ENCODE assay signal across 19 cellular contexts in genomic region chr7:999921-1000593, GRCh38. TPM values are rescaled to one million over a fixed set of nuclear protein-coding genes. Genes with fewer than 3 reads are reported as not detected.
DNase-seq lines count a peak whose midpoint lies in the region; ATAC-seq, FAIRE-seq and TF ChIP-seq lines count a peak whose summit lies in the region.
"Had no signal": no experiment of that assay in that cellular context is flagged by ENCODE, and none has a peak within 500 bp of the region (broad histone marks: within the 10 kb centered on the region; RNA-seq: fewer than 3 reads in every experiment).

No MANE protein-coding gene starts in this region.

- H3K27ac ChIP-seq in GM23338 (ENCODE audit: low read depth) (no peak overlapping the region; the same call in 1 of the 2 replicates), RWPE1 (peak overlapping the region; percentile 48), foreskin keratinocyte (no peak overlapping the region)
- H3K27ac ChIP-seq: adrenal gland, C4-2B had no signal

- no peaks in the 10 kb centered on the region; the same call in 2 of the 3 replicates for H3K36me3 Mint-ChIP-seq in GM23338 (ENCODE audit: low read depth)

- H3K27me3 Mint-ChIP-seq in GM23338 (ENCODE audit: insufficient read depth, low read depth, poor library complexity) = peaks cover 9% of the 10 kb centered on the region
- H3K27me3 Mint-ChIP-seq: activated T-helper 17 cell treated with anti-CD3 and anti-CD28 coated beads, Interleukin-2, amount 50 U/mL, for 72 hours had no signal

- H3K27me3 ChIP-seq in GM23338 (ENCODE audit: insufficient read depth) (no peaks in the 10 kb centered on the region), foreskin keratinocyte (no peaks in the 10 kb centered on the region)
- H3K27me3 ChIP-seq: adrenal gland had no signal

- CTCF ChIA-PET in RWPE1 (lab: Yijun Ruan, JAX) = no interaction called here

- H3K4me2 ChIP-seq in GM23338 = no peak overlapping the region

- TF ChIP-seq POLR2A in GM12891 (IDR thresholded peaks at IDR 0.05; ENCODE audit: low read depth, low read length) = no peak

- peak; percentile 84 for FAIRE-seq in GM12891 (lab: Jason Lieb, UNC)

- H4K20me1 ChIP-seq in GM23338 (replicated peaks; ENCODE audit: insufficient read depth) = no peaks in the 10 kb centered on the region

- H3K4me1 ChIP-seq in GM23338 (ENCODE audit: insufficient read depth) = no peaks in the 10 kb centered on the region
- no peaks in the 10 kb centered on the region for H3K4me1 ChIP-seq in foreskin keratinocyte

- H3K36me3 ChIP-seq in GM23338 (ENCODE audit: insufficient read depth) = no peaks in the 10 kb centered on the region

- no peak overlapping the region for H2AFZ ChIP-seq in GM23338

- no peaks in the 10 kb centered on the region for H3F3A ChIP-seq in GM23338 (replicated peaks; ENCODE audit: low read depth)

- DNase-seq in GM12891 (ENCODE audit: insufficient read length, low spot score) (no peak), GM23338 (ENCODE audit: low spot score) (no peak), RWPE1 (ENCODE audit: low spot score) (no peak), omental fat pad (ENCODE audit: low spot score) (no peak), DMS53 treated with DMSO at 0.1 percent for 48 hours (lab: John Stamatoyannopoulos, UW; ENCODE audit: unreplicated experiment) (no peak), foreskin keratinocyte (no peak)
- DNase-seq: adrenal gland, DMS153, H9, left colon, mucosa of descending colon, NCI-H1092, NCI-H82, SW 1271 had no signal

- peak; percentile 8; the same call in 1 of the 3 replicates for ATAC-seq in GM23338
- peak; percentile 37 for ATAC-seq in omental fat pad (ENCODE audit: low FRiP score)
- no peak for ATAC-seq in GM19467 (IDR thresholded peaks at IDR 0.05; ENCODE audit: unreplicated experiment)
- no peak for ATAC-seq in foreskin keratinocyte
- ATAC-seq: activated T-helper 17 cell treated with anti-CD3 and anti-CD28 coated beads, Interleukin-2, amount 50 U/mL, for 72 hours; left colon; mucosa of descending colon had no signal

- no peak overlapping the region for H3K4me3 Mint-ChIP-seq in GM23338
- H3K4me3 Mint-ChIP-seq: activated T-helper 17 cell treated with anti-CD3 and anti-CD28 coated beads, Interleukin-2, amount 50 U/mL, for 72 hours; H9 had no signal

- H3K4me1 Mint-ChIP-seq in GM23338 = 0 out of 3 replicates have a peak, but pooled peaks cover 2% of the 10 kb centered on the region
- H3K4me1 Mint-ChIP-seq: activated T-helper 17 cell treated with anti-CD3 and anti-CD28 coated beads, Interleukin-2, amount 50 U/mL, for 72 hours had no signal

- no peak for TF ChIP-seq CTCF in GM23338 (conservative IDR thresholded peaks at IDR 0.05; ENCODE audit: low read depth in 2 of 2)
- TF ChIP-seq CTCF in RWPE1 (conservative IDR thresholded peaks at IDR 0.05; ENCODE audit: low read depth) = no peak
- no peak for TF ChIP-seq CTCF in omental fat pad (IDR thresholded peaks at IDR 0.05)
- TF ChIP-seq CTCF in foreskin keratinocyte (conservative IDR thresholded peaks at IDR 0.05) = no peak

- H3K9me2 ChIP-seq in GM23338 (ENCODE audit: insufficient read depth) = no peaks in the 10 kb centered on the region

- POLR2A ChIA-PET in RWPE1 (lab: Yijun Ruan, JAX; ENCODE audit: low non-redundant PET) = no interaction called here

- no peak overlapping the region for H3K4me3 ChIP-seq in GM23338
- H3K4me3 ChIP-seq: adrenal gland, mucosa of descending colon had no signal

- no peaks in the 10 kb centered on the region for H3K9me3 Mint-ChIP-seq in GM23338
- H3K9me3 Mint-ChIP-seq: activated T-helper 17 cell treated with anti-CD3 and anti-CD28 coated beads, Interleukin-2, amount 50 U/mL, for 72 hours; H9 had no signal

- no peaks in the 10 kb centered on the region for H3K79me2 ChIP-seq in GM23338 (replicated peaks; ENCODE audit: insufficient read depth)

- 0 out of 2 replicates have a peak overlapping the region, but pooled peaks have one; percentile 36 for H3K27ac Mint-ChIP-seq in GM23338
- H3K27ac Mint-ChIP-seq: activated T-helper 17 cell treated with anti-CD3 and anti-CD28 coated beads, Interleukin-2, amount 50 U/mL, for 72 hours had no signal

TF ChIP-seq in GM12891, 5 proteins besides CTCF, POLR2A, EP300 and RAD21:
- TF ChIP-seq SPI1 (IDR thresholded peaks at IDR 0.05; ENCODE audit: low read depth, low read length) (no peak), PAX5 (IDR thresholded peaks at IDR 0.05; ENCODE audit: insufficient read depth, low read length, severe bottlenecking) (no peak), TAF1 (IDR thresholded peaks at IDR 0.05; ENCODE audit: low read depth, low read length) (no peak), POLR2AphosphoS5 (IDR thresholded peaks at IDR 0.05; ENCODE audit: low read depth, low read length) (no peak)

TF ChIP-seq in GM23338, 12 proteins besides CTCF, POLR2A, EP300 and RAD21 (continues in another document):
- no peak for TF ChIP-seq EZH2phosphoT487 (IDR thresholded peaks at IDR 0.05; ENCODE audit: unreplicated experiment)

RNA-seq across cellular contexts. Expression of gene CYP2W1, which starts 17.1 kb away (rescaled TPM):
- not detected for polyA plus RNA-seq in GM12891 (2012; ENCODE audit: low read depth, missing spikeins)
- not detected in 2 replicates for total RNA-seq in GM23338 (2014; rRNA removed; shearing (Covaris generic))
- not detected in 2 replicates for polyA plus RNA-seq in GM23338 (2016; fragmentation: Nextera tagmentation; extraction: Ambion mirVana)
- not detected for total RNA-seq in omental fat pad
- total RNA-seq in foreskin keratinocyte = not detected in 2 replicates
- not detected in 2 replicates for polyA plus RNA-seq in foreskin keratinocyte
- total RNA-seq: activated T-helper 17 cell treated with anti-CD3 and anti-CD28 coated beads, Interleukin-2, amount 50 U/mL, for 72 hours; H9; osteocyte; temporal lobe had no signal

RNA-seq across cellular contexts. Expression of gene COX19, which starts 24.7 kb away (rescaled TPM):
- polyA plus RNA-seq in GM12891 (2012; ENCODE audit: low read depth, missing spikeins) = 6.2 TPM
- 6.2 and 11.7 TPM in 2 replicates for total RNA-seq in GM23338 (2014; rRNA removed; shearing (Covaris generic))
- polyA plus RNA-seq in GM23338 (2016; fragmentation: Nextera tagmentation; extraction: Ambion mirVana) (12.6 and 13.9 TPM in 2 replicates), foreskin keratinocyte (5.6 and 6.1 TPM in 2 replicates)
- total RNA-seq in omental fat pad (10 to 100 TPM in 2 of 4 donors, 1 to 10 TPM in 2; 8.1 to 16.9 (median 10.0) TPM), foreskin keratinocyte (5.9 and 6.0 TPM in 2 replicates)

RNA-seq across cellular contexts. Expression of gene GPR146, which starts 44.3 kb away (rescaled TPM):
- 3.0 TPM for polyA plus RNA-seq in GM12891 (2012; ENCODE audit: low read depth, missing spikeins)
- total RNA-seq in GM23338 (2014; rRNA removed; shearing (Covaris generic)) = 0.16 and 0.28 TPM in 2 replicates
- polyA plus RNA-seq in GM23338 (2016; fragmentation: Nextera tagmentation; extraction: Ambion mirVana) = 0.37 TPM in 1 of 2 replicates, not detected in the other
- 10 to 100 TPM; 29.6 to 89.8 (median 56.9) TPM for total RNA-seq in omental fat pad
- total RNA-seq in foreskin keratinocyte = not detected in 2 replicates
- not detected in 2 replicates for polyA plus RNA-seq in foreskin keratinocyte

RNA-seq across cellular contexts. Expression of gene ADAP1, which starts 45.6 kb away (rescaled TPM):
- polyA plus RNA-seq in GM12891 (2012; ENCODE audit: low read depth, missing spikeins) = 8.1 TPM
- total RNA-seq in GM23338 (2014; rRNA removed; shearing (Covaris generic)) = 4.3 and 9.6 TPM in 2 replicates
- 1.9 and 2.2 TPM in 2 replicates for polyA plus RNA-seq in GM23338 (2016; fragmentation: Nextera tagmentation; extraction: Ambion mirVana)
- total RNA-seq in omental fat pad = 10 to 100 TPM in 3 of 4 donors, 1 to 10 TPM in 1; 6.7 to 21.7 (median 14.4) TPM
- total RNA-seq in foreskin keratinocyte = 5.8 and 7.8 TPM in 2 replicates
- 5.1 and 6.9 TPM in 2 replicates for polyA plus RNA-seq in foreskin keratinocyte

Comparison
In these comparisons a context has a peak if more than half of its experiments do, and no peak if none do; other contexts are left out.
1. ATAC-seq: peak in GM23338 (single experiment) and omental fat pad (single experiment); none in GM19467 (single experiment) and foreskin keratinocyte (single experiment).
2. RNA of gene GPR146, which starts 44.3 kb away (total RNA-seq): 29.6 to 89.8 TPM in omental fat pad; 0.16 to 0.28 TPM in GM23338 and not detected in foreskin keratinocyte; every median in the first group is over 10 times any median in the second.